26 cellular contexts compared by ENCODE assay signal in genomic region chr12:66763453-66763852, GRCh38.
"Had no signal": no experiment of that assay in that cellular context is flagged by ENCODE, and none has a peak within 500 bp of the region (broad histone marks: within the 10 kb centered on the region; RNA-seq: fewer than 3 reads in every experiment).

No MANE protein-coding gene starts in this region.

- H3K4me3 ChIP-seq: cardiac muscle cell, heart right ventricle, right lobe of liver, skin epidermis, stomach, transverse colon had no signal

- H3K36me3 ChIP-seq: cardiac muscle cell, heart right ventricle, neutrophil, right lobe of liver, stomach, transverse colon had no signal

- ATAC-seq: activated CD4-positive, CD25-positive, alpha-beta regulatory T cell treated with anti-CD3 and anti-CD28 coated beads, Interleukin-2, amount 50 U/mL, for 24 hours; activated CD8-positive, alpha-beta memory T cell treated with anti-CD3 and anti-CD28 coated beads, Interleukin-2, amount 10 ng/mL, durations not matched to agents 7 days and 5 days; activated CD8-positive, alpha-beta T cell treated with anti-CD3 and anti-CD28 coated beads for 36 hours; heart right ventricle; left cardiac atrium; natural killer cell; right lobe of liver; stimulated activated effector memory CD8-positive, alpha-beta T cell treated with anti-CD3 and anti-CD28 coated beads, Interleukin-12 subunit alpha, Interleukin-12 subunit beta, amount 100 ng/mL, for 72 hours had no signal

- FAIRE-seq: endometrium, urothelium cell line had no signal

- H3K27me3 ChIP-seq: cardiac muscle cell, heart right ventricle, neutrophil, right lobe of liver, stomach, transverse colon had no signal

- H3K9me3 ChIP-seq: neutrophil, right lobe of liver, transverse colon had no signal

- DNase-seq: activated CD4-positive, alpha-beta T cell treated with anti-CD3 and anti-CD28 coated beads, Interleukin-2, amount 10 ng/mL, durations not matched to agents 7 days and 5 days; activated CD8-positive, alpha-beta memory T cell treated with anti-CD3 and anti-CD28 coated beads, Interleukin-2, amount 10 ng/mL, durations not matched to agents 7 days and 5 days; activated CD8-positive, alpha-beta T cell treated with anti-CD3 and anti-CD28 coated beads for 36 hours; activated effector memory CD4-positive, alpha-beta T cell treated with anti-CD3 and anti-CD28 coated beads, Interleukin-2, amount 50 U/mL, for 16 hours; activated naive CD4-positive, alpha-beta T cell treated with anti-CD3 and anti-CD28 coated beads, Interleukin-2, amount 10 ng/mL, durations not matched to agents 7 days and 5 days; activated T-cell treated with anti-CD3 and anti-CD28 coated beads for 4 hours; amygdala; cortex of kidney; foreskin fibroblast; heart right ventricle; islet precursor cell; left cardiac atrium; midbrain; natural killer cell; right lobe of liver; stimulated activated CD4-positive, alpha-beta T cell treated with anti-CD3 and anti-CD28 coated beads, Interleukin-2, amount 100 ng/mL, for 24 hours; stomach; transverse colon had no signal

- H3K27ac ChIP-seq: cardiac muscle cell, heart right ventricle, neutrophil, right lobe of liver, skin epidermis, stomach, transverse colon, VCaP had no signal
